Comparison of ENCODE assay signal across 19 cellular contexts in genomic region chr10:103812431-103812830, GRCh38. TPM values are rescaled to one million over a fixed set of nuclear protein-coding genes. Genes with fewer than 3 reads are reported as not detected.
DNase-seq lines count a peak whose midpoint lies in the region; ATAC-seq, FAIRE-seq and TF ChIP-seq lines count a peak whose summit lies in the region.
"Had no signal": no experiment of that assay in that cellular context is flagged by ENCODE, and none has a peak within 500 bp of the region (broad histone marks: within the 10 kb centered on the region; RNA-seq: fewer than 3 reads in every experiment).

No MANE protein-coding gene starts in this region.

- DNase-seq in RPMI7951 (ENCODE audit: low read depth) (peak; percentile 23), hepatocyte (ENCODE audit: low spot score) (no peak), neural crest cell (ENCODE audit: low read depth, low spot score) (no peak), GM12892 (ENCODE audit: insufficient read length) (no peak)
- no peak for DNase-seq in activated CD4-positive, CD25-positive, alpha-beta regulatory T cell (lab: John Stamatoyannopoulos, UW)
- no peak for DNase-seq in stimulated activated naive CD8-positive, alpha-beta T cell treated with anti-CD3 and anti-CD28 coated beads, Interleukin-15, amount 100 ng/mL, for 72 hours
- DNase-seq: activated B cell treated with CpG ODN at 0.5 μM for 24 hours; activated CD8-positive, alpha-beta memory T cell treated with anti-CD3 and anti-CD28 coated beads, Interleukin-2, amount 50 U/mL, for 4 hours; activated naive CD4-positive, alpha-beta T cell treated with anti-CD3 and anti-CD28 coated beads for 36 hours; effector memory CD8-positive, alpha-beta T cell; foreskin fibroblast; GF-D8; MM.1S; NCI-H2029 treated with DMSO at 0.1 percent for 48 hours; T-cell had no signal

- no peak for TF ChIP-seq POLR2A in GM12892 (IDR thresholded peaks at IDR 0.05; ENCODE audit: low read depth, low read length)

- H3K4me3 Mint-ChIP-seq in neural crest cell, result peak overlapping the region; percentile 40
- H3K4me3 Mint-ChIP-seq in stimulated activated naive CD8-positive, alpha-beta T cell treated with anti-CD3 and anti-CD28 coated beads, Interleukin-15, amount 100 ng/mL, for 72 hours, result no peak overlapping the region
- H3K4me3 Mint-ChIP-seq: activated B cell treated with CpG ODN at 0.5 μM for 24 hours; activated naive CD4-positive, alpha-beta T cell treated with anti-CD3 and anti-CD28 coated beads for 36 hours; effector memory CD8-positive, alpha-beta T cell; T-cell had no signal

- peaks cover 65% of the 10 kb centered on the region for H3K79me2 ChIP-seq in hepatocyte

- peak overlapping the region; percentile 20 to 80 (median 48); a peak in 21 of 22 replicates for H3K4me2 ChIP-seq in BLaER1 treated with 17β-estradiol and CSF1 and Interleukin-3, amounts not matched to agents 10 nM and 100 nM
- H3K4me2 ChIP-seq in hepatocyte, result peak overlapping the region; percentile 28

- no peak overlapping the region for H2AFZ ChIP-seq in hepatocyte

- peaks cover 65% of the 10 kb centered on the region for H3K4me1 Mint-ChIP-seq in neural crest cell
- H3K4me1 Mint-ChIP-seq in stimulated activated naive CD8-positive, alpha-beta T cell treated with anti-CD3 and anti-CD28 coated beads, Interleukin-15, amount 100 ng/mL, for 72 hours, result peaks cover 7% of the 10 kb centered on the region
- H3K4me1 Mint-ChIP-seq: activated B cell treated with CpG ODN at 0.5 μM for 24 hours, T-cell had no signal

- TF ChIP-seq CTCF in hepatocyte (IDR thresholded peaks at IDR 0.05; ENCODE audit: poor library complexity) (no peak), neural crest cell (conservative IDR thresholded peaks at IDR 0.05) (no peak)

- H3K9me3 ChIP-seq in BLaER1 treated with 17β-estradiol and CSF1 and Interleukin-3, amounts not matched to agents 10 nM and 100 nM (replicated peaks in 1 of 11), result no peaks in the 10 kb centered on the region
- H3K9me3 ChIP-seq in hepatocyte (ENCODE audit: low read depth), result no peaks in the 10 kb centered on the region
- H3K9me3 ChIP-seq: prostate gland had no signal

- FAIRE-seq in GM12892 (lab: Jason Lieb, UNC), result no peak
- FAIRE-seq: HTR-8/SVneo had no signal

- H3K27me3 ChIP-seq in BLaER1 treated with 17β-estradiol and CSF1 and Interleukin-3, amounts not matched to agents 10 nM and 100 nM, result no peaks in the 10 kb centered on the region
- H3K27me3 ChIP-seq in hepatocyte, result no peaks in the 10 kb centered on the region

- no peak overlapping the region for H3K4me3 ChIP-seq in BLaER1 treated with 17β-estradiol and CSF1 and Interleukin-3, amounts not matched to agents 10 nM and 100 nM
- H3K4me3 ChIP-seq in hepatocyte, result no peak overlapping the region
- H3K4me3 ChIP-seq: prostate gland had no signal

- peaks cover 49 to 79% (median 58%) of the 10 kb centered on the region in 10 experiments for H3K4me1 ChIP-seq in BLaER1 treated with 17β-estradiol and CSF1 and Interleukin-3, amounts not matched to agents 10 nM and 100 nM
- H3K4me1 ChIP-seq in hepatocyte (ENCODE audit: insufficient read depth), result peaks cover 36% of the 10 kb centered on the region
- H3K4me1 ChIP-seq: prostate gland had no signal

- peaks cover 2% of the 10 kb centered on the region for H3K36me3 Mint-ChIP-seq in neural crest cell (ENCODE audit: low read depth)
- H3K36me3 Mint-ChIP-seq: T-cell had no signal

- whole genome bisulfite sequencing in hepatocyte (ENCODE audit: low lambda C conversion rate, missing lambda C conversion rate), result 47% methylated on average over 4 of the region's 4 CpGs

- no peaks in the 10 kb centered on the region for H3K27me3 Mint-ChIP-seq in neural crest cell (ENCODE audit: low read depth)
- H3K27me3 Mint-ChIP-seq in stimulated activated naive CD8-positive, alpha-beta T cell treated with anti-CD3 and anti-CD28 coated beads, Interleukin-15, amount 100 ng/mL, for 72 hours, result no peaks in the 10 kb centered on the region
- H3K27me3 Mint-ChIP-seq: T-cell had no signal

- H3K36me3 ChIP-seq in BLaER1 treated with 17β-estradiol and CSF1 and Interleukin-3, amounts not matched to agents 10 nM and 100 nM, result peaks cover 0 to 49% (median 22%) of the 10 kb centered on the region in 11 experiments; a peak in 12 of 22 replicates
- H3K36me3 ChIP-seq in hepatocyte (replicated peaks; ENCODE audit: insufficient read depth, low read depth), result no peaks in the 10 kb centered on the region
- H3K36me3 ChIP-seq: prostate gland had no signal

- peak overlapping the region; percentile 44 for H3K27ac Mint-ChIP-seq in neural crest cell (ENCODE audit: unreplicated experiment)
- no peak overlapping the region for H3K27ac Mint-ChIP-seq in stimulated activated naive CD8-positive, alpha-beta T cell treated with anti-CD3 and anti-CD28 coated beads, Interleukin-15, amount 100 ng/mL, for 72 hours
- H3K27ac Mint-ChIP-seq: activated B cell treated with CpG ODN at 0.5 μM for 24 hours; activated naive CD4-positive, alpha-beta T cell treated with anti-CD3 and anti-CD28 coated beads for 36 hours; effector memory CD8-positive, alpha-beta T cell; T-cell had no signal

- no peaks in the 10 kb centered on the region for H3K9me2 ChIP-seq in hepatocyte (replicated peaks; ENCODE audit: insufficient read depth)

- peaks cover 0 to 54% (median 15%) of the 10 kb centered on the region in 11 experiments; a peak in 12 of 22 replicates for H4K20me1 ChIP-seq in BLaER1 treated with 17β-estradiol and CSF1 and Interleukin-3, amounts not matched to agents 10 nM and 100 nM
- H4K20me1 ChIP-seq in hepatocyte (ENCODE audit: insufficient read depth, poor library complexity, severe bottlenecking), result no peaks in the 10 kb centered on the region

- no peaks in the 10 kb centered on the region for H3K9me3 Mint-ChIP-seq in neural crest cell
- no peaks in the 10 kb centered on the region for H3K9me3 Mint-ChIP-seq in stimulated activated naive CD8-positive, alpha-beta T cell treated with anti-CD3 and anti-CD28 coated beads, Interleukin-15, amount 100 ng/mL, for 72 hours
- H3K9me3 Mint-ChIP-seq: activated B cell treated with CpG ODN at 0.5 μM for 24 hours; activated naive CD4-positive, alpha-beta T cell treated with anti-CD3 and anti-CD28 coated beads for 36 hours; effector memory CD8-positive, alpha-beta T cell; T-cell had no signal

- ATAC-seq in GM18907 (IDR thresholded peaks at IDR 0.05; ENCODE audit: unreplicated experiment), result no peak
- no peak for ATAC-seq in stimulated activated naive CD8-positive, alpha-beta T cell treated with anti-CD3 and anti-CD28 coated beads, Interleukin-15, amount 100 ng/mL, for 72 hours
- ATAC-seq: effector memory CD8-positive, alpha-beta T cell; T-cell had no signal

- peak overlapping the region in 8 of 11 experiments; percentile 5 to 30 (median 16); a peak in 10 of 22 replicates for H3K27ac ChIP-seq in BLaER1 treated with 17β-estradiol and CSF1 and Interleukin-3, amounts not matched to agents 10 nM and 100 nM
- H3K27ac ChIP-seq in hepatocyte, result peak overlapping the region; percentile 59
- H3K27ac ChIP-seq: prostate gland had no signal

- H3K9ac ChIP-seq in BLaER1 treated with 17β-estradiol and CSF1 and Interleukin-3, amounts not matched to agents 10 nM and 100 nM, result no peak overlapping the region

RNA-seq across cellular contexts. Expression of gene SH3PXD2A, which starts 42.9 kb away (rescaled TPM):
- 9.7 and 10.7 TPM in 2 replicates for total RNA-seq in RPMI7951 (2014; rRNA removed; shearing (Covaris generic))
- total RNA-seq in hepatocyte (10.6 and 13.6 TPM in 2 replicates), neural crest cell (22.8 and 23.2 TPM in 2 replicates)
- 7.3 and 8.4 TPM in 2 replicates for polyA plus RNA-seq in hepatocyte
- polyA plus RNA-seq in GM12892 (2012; ENCODE audit: missing spikeins), result 6.5 TPM
